In genomic region chr2:138147796-138148195, GRCh38 we compare ENCODE assay signal across 23 cellular contexts.
"Had no signal": no experiment of that assay in that cellular context is flagged by ENCODE, and none has a peak within 500 bp of the region (broad histone marks: within the 10 kb centered on the region; RNA-seq: fewer than 3 reads in every experiment).

No MANE protein-coding gene starts in this region.

- ATAC-seq: activated CD4-positive, alpha-beta T cell treated with anti-CD3 and anti-CD28 coated beads for 36 hours; activated T-cell treated with anti-CD3 and anti-CD28 coated beads, Interleukin-2, amount 50 U/mL, for 4 hours; naive thymus-derived CD8-positive, alpha-beta T cell had no signal

- H3K4me3 ChIP-seq: adrenal gland, ascending aorta, breast epithelium, lung, neural progenitor cell, spleen, testis, uterus had no signal

- DNase-seq: activated B cell treated with CpG ODN at 0.5 μM for 24 hours; activated CD4-positive, alpha-beta T cell treated with anti-CD3 and anti-CD28 coated beads for 36 hours; activated CD4-positive, alpha-beta T cell treated with anti-CD3 and anti-CD28 coated beads, Interleukin-2, amount 50 U/mL, for 4 hours; activated CD8-positive, alpha-beta memory T cell treated with anti-CD3 and anti-CD28 coated beads for 24 hours; activated CD8-positive, alpha-beta memory T cell treated with anti-CD3 and anti-CD28 coated beads, Interleukin-2, amount 50 U/mL, for 4 hours; activated naive CD4-positive, alpha-beta T cell; activated T-cell treated with anti-CD3 and anti-CD28 coated beads, Interleukin-2, amount 50 U/mL, for 4 hours; adrenal gland; foreskin fibroblast; kidney; naive thymus-derived CD8-positive, alpha-beta T cell; retina; spleen; stimulated activated CD4-positive, alpha-beta T cell treated with anti-CD3 and anti-CD28 coated beads, Interleukin-4, amount 100 ng/mL, for 1 hour; stimulated activated naive CD4-positive, alpha-beta T cell; T1000; testis; trophoblast cell; uterus had no signal
